In genomic region chr9:87685431-87685830, GRCh38 we compare ENCODE assay signal across 10 cellular contexts. TPM values are rescaled to one million over a fixed set of nuclear protein-coding genes. Genes with fewer than 3 reads are reported as not detected.
DNase-seq lines count a peak whose midpoint lies in the region; ATAC-seq and TF ChIP-seq lines count a peak whose summit lies in the region.
"Had no signal": no experiment of that assay in that cellular context is flagged by ENCODE, and none has a peak within 500 bp of the region (broad histone marks: within the 10 kb centered on the region; RNA-seq: fewer than 3 reads in every experiment).

No MANE protein-coding gene starts in this region.

- H3K27me3 Mint-ChIP-seq in CD4-positive, CD25-positive, alpha-beta regulatory T cell: peaks cover 7% of the 10 kb centered on the region
- peaks cover 14% of the 10 kb centered on the region for H3K27me3 Mint-ChIP-seq in HFFc6 (ENCODE audit: insufficient read depth)
- H3K27me3 Mint-ChIP-seq in endodermal cell (ENCODE audit: insufficient read depth): no peaks in the 10 kb centered on the region
- no peaks in the 10 kb centered on the region for H3K27me3 Mint-ChIP-seq in osteocyte (ENCODE audit: unreplicated experiment)

- peak overlapping the region in 2 of 4 donors; percentile 10 to 76 for H3K4me3 Mint-ChIP-seq in CD4-positive, CD25-positive, alpha-beta regulatory T cell
- H3K4me3 Mint-ChIP-seq in HFFc6 (no peak overlapping the region), endodermal cell (no peak overlapping the region), osteocyte (ENCODE audit: unreplicated experiment) (no peak overlapping the region)

- WGBS in endodermal cell (ENCODE audit: insufficient coverage in 1 of 2, insufficient read length in 1 of 2), 2 experiments: 94 to 97% methylated on average over 2 to 5 of the region's 5 CpGs

- H3K4me1 Mint-ChIP-seq in CD4-positive, CD25-positive, alpha-beta regulatory T cell: peaks cover 0 to 18% (median 3%) of the 10 kb centered on the region in 4 donors
- H3K4me1 Mint-ChIP-seq in HFFc6 (ENCODE audit: low read depth) (peaks cover 18% of the 10 kb centered on the region), endodermal cell (no peaks in the 10 kb centered on the region), osteocyte (ENCODE audit: unreplicated experiment) (peaks cover 26% of the 10 kb centered on the region)

- H3K9me3 ChIP-seq in CD4-positive, CD25-positive, alpha-beta regulatory T cell (ENCODE audit: control insufficient read depth in 2 of 2, low read length in 2 of 2): no peaks in the 10 kb centered on the region
- peaks cover 6% of the 10 kb centered on the region for H3K9me3 ChIP-seq in endodermal cell (ENCODE audit: control insufficient read depth, low read length)
- H3K9me3 ChIP-seq: suprapubic skin had no signal

- no peaks in the 10 kb centered on the region for H3K36me3 Mint-ChIP-seq in CD4-positive, CD25-positive, alpha-beta regulatory T cell
- no peaks in the 10 kb centered on the region for H3K36me3 Mint-ChIP-seq in HFFc6 (ENCODE audit: low read depth)
- peaks cover 84% of the 10 kb centered on the region for H3K36me3 Mint-ChIP-seq in endodermal cell (ENCODE audit: low read depth)
- H3K36me3 Mint-ChIP-seq in osteocyte (ENCODE audit: unreplicated experiment): peaks cover 72% of the 10 kb centered on the region

- no peak for DNase-seq in CD4-positive, CD25-positive, alpha-beta regulatory T cell
- DNase-seq in HFFc6 (no peak), endodermal cell (peak; percentile 12), osteocyte (ENCODE audit: extremely low spot score, unreplicated experiment) (no peak), NCI-H2227 treated with DMSO at 0.1 percent for 48 hours (lab: John Stamatoyannopoulos, UW) (no peak), DMS53 treated with DMSO at 0.1 percent for 48 hours (lab: John Stamatoyannopoulos, UW; ENCODE audit: unreplicated experiment) (no peak), DMS114 treated with DMSO at 0.1 percent for 48 hours (lab: John Stamatoyannopoulos, UW; ENCODE audit: unreplicated experiment) (no peak)
- DNase-seq: NCI-H1930, NCI-H774 had no signal

- H3K27me3 ChIP-seq in CD4-positive, CD25-positive, alpha-beta regulatory T cell (ENCODE audit: control insufficient read depth, insufficient read depth, low read length): no peaks in the 10 kb centered on the region
- no peaks in the 10 kb centered on the region for H3K27me3 ChIP-seq in endodermal cell (ENCODE audit: control insufficient read depth, insufficient read depth, low read length, poor library complexity, severe bottlenecking)
- H3K27me3 ChIP-seq: suprapubic skin had no signal

- peaks cover 0 to 2% (median 0%) of the 10 kb centered on the region in 7 donors for H3K9me3 Mint-ChIP-seq in CD4-positive, CD25-positive, alpha-beta regulatory T cell
- no peaks in the 10 kb centered on the region for H3K9me3 Mint-ChIP-seq in HFFc6
- no peaks in the 10 kb centered on the region for H3K9me3 Mint-ChIP-seq in endodermal cell
- no peaks in the 10 kb centered on the region for H3K9me3 Mint-ChIP-seq in osteocyte (ENCODE audit: unreplicated experiment)

- H3K36me3 ChIP-seq in CD4-positive, CD25-positive, alpha-beta regulatory T cell (ENCODE audit: control insufficient read depth, insufficient read depth, low read length): no peaks in the 10 kb centered on the region
- peaks cover 76% of the 10 kb centered on the region for H3K36me3 ChIP-seq in endodermal cell (ENCODE audit: control insufficient read depth, insufficient read depth, low read length)

- peak overlapping the region; percentile 31 for H3K4me3 ChIP-seq in CD4-positive, CD25-positive, alpha-beta regulatory T cell (ENCODE audit: low read depth, low read length)
- H3K4me3 ChIP-seq in endodermal cell (ENCODE audit: low read length): no peak overlapping the region
- H3K4me3 ChIP-seq: suprapubic skin had no signal

- peak overlapping the region in 2 of 3 donors; percentile 60 to 90 for H3K27ac Mint-ChIP-seq in CD4-positive, CD25-positive, alpha-beta regulatory T cell
- H3K27ac Mint-ChIP-seq in HFFc6 (peak overlapping the region; percentile 63), endodermal cell (no peak overlapping the region), osteocyte (ENCODE audit: unreplicated experiment) (peak overlapping the region; percentile 80)

- no peak overlapping the region for H3K27ac ChIP-seq in CD4-positive, CD25-positive, alpha-beta regulatory T cell (ENCODE audit: insufficient read depth, low read length, poor library complexity, severe bottlenecking)
- no peak overlapping the region for H3K27ac ChIP-seq in endodermal cell (ENCODE audit: low read depth, low read length)
- H3K27ac ChIP-seq: suprapubic skin had no signal

- no peak for ATAC-seq in CD4-positive, CD25-positive, alpha-beta regulatory T cell (ENCODE audit: low read depth in 2 of 2)

- TF ChIP-seq CTCF in HFFc6 (IDR thresholded peaks at IDR 0.05) (no peak; the same call in 1 of the 2 replicates), endodermal cell (conservative IDR thresholded peaks at IDR 0.05) (no peak), osteocyte (IDR thresholded peaks at IDR 0.05) (no peak)

- peaks cover 3% of the 10 kb centered on the region for H3K4me1 ChIP-seq in CD4-positive, CD25-positive, alpha-beta regulatory T cell (ENCODE audit: control insufficient read depth, insufficient read depth, low read length, poor library complexity, severe bottlenecking)
- H3K4me1 ChIP-seq in endodermal cell (ENCODE audit: control insufficient read depth, insufficient read depth, low read length): no peaks in the 10 kb centered on the region

- no peak overlapping the region for H3K9ac ChIP-seq in endodermal cell (ENCODE audit: extremely low read depth, low read length, poor library complexity, severe bottlenecking)

RNA-seq across cellular contexts. Expression of gene CTSL, which starts 40.5 kb away (rescaled TPM):
- total RNA-seq in CD4-positive, CD25-positive, alpha-beta regulatory T cell: 1.2 TPM
- polyA plus RNA-seq in CD4-positive, CD25-positive, alpha-beta regulatory T cell: 10 to 100 TPM in 1 of 4 donors, 1 to 10 TPM in 3; 1.5 to 10.6 (median 3.4) TPM
- 100 to 1,000 TPM; 189 to 232 (median 210) TPM for total RNA-seq in HFFc6 (2021; fragmentation: NEBNext Ultra II Directional; extraction: Animal tissue kit (Norgen Biotek cat#: 25700))
- total RNA-seq in endodermal cell (100 to 1,000 TPM in 1 of 2 donors, 10 to 100 TPM in 1; 81.2 to 131 TPM), osteocyte (264 and 277 TPM in 2 replicates)
- polyA plus RNA-seq in endodermal cell (2013, experiment 1 of 2): 49.7 TPM
- polyA plus RNA-seq in endodermal cell (2013, experiment 2 of 2): 47.5 TPM

Comparison
In these comparisons a context has a peak if more than half of its experiments do, and no peak if none do; other contexts are left out.
1. RNA of gene CTSL, which starts 40.5 kb away (total RNA-seq): 264 to 277 TPM in osteocyte, 189 to 232 TPM in HFFc6 and 81.2 to 131 TPM in endodermal cell; 1.2 TPM in CD4-positive, CD25-positive, alpha-beta regulatory T cell (single experiment); every median in the first group is over 10 times any median in the second.